Comparison of ENCODE assay signal across 3 cellular contexts in genomic region chr4:98935633-98936032, GRCh38.
A peak's percentile ranks its signal among the peaks of the same experiment; 100 is the strongest.
TF ChIP-seq lines count a peak whose summit lies in the region.

No MANE protein-coding gene starts in this region.

TF ChIP-seq in HEK293, 187 proteins besides CTCF, POLR2A, EP300 and RAD21:
- TF ChIP-seq ZNF335 (tag by site-specific recombination; conservative IDR thresholded peaks at IDR 0.05) (0 out of 2 replicates have a peak, but pooled peaks have one; percentile 2), ZIC2 (tag by site-specific recombination; IDR thresholded peaks at IDR 0.05) (no peak)

TF ChIP-seq in H1, 55 proteins besides CTCF, POLR2A, EP300 and RAD21:
- no peak for TF ChIP-seq GABPA (IDR thresholded peaks at IDR 0.05; ENCODE audit: borderline replicate concordance, insufficient read depth, low read length)
- no peak for TF ChIP-seq GTF2F1 (IDR thresholded peaks at IDR 0.05; ENCODE audit: borderline replicate concordance, low read depth, low read length)
- no peak for TF ChIP-seq TAF1 (IDR thresholded peaks at IDR 0.05; ENCODE audit: low read depth, low read length)
- no peak for TF ChIP-seq RXRA (IDR thresholded peaks at IDR 0.05; ENCODE audit: insufficient read depth, low read depth, low read length)
- no peak for TF ChIP-seq CHD7 (IDR thresholded peaks at IDR 0.05; ENCODE audit: insufficient replicate concordance, low read length)
- no peak for TF ChIP-seq SP1 (IDR thresholded peaks at IDR 0.05; ENCODE audit: low read depth, low read length)
- TF ChIP-seq JUND (IDR thresholded peaks at IDR 0.05; ENCODE audit: low read length): no peak
- TF ChIP-seq SP4 (IDR thresholded peaks at IDR 0.05; ENCODE audit: low read length): no peak
- no peak for TF ChIP-seq TCF12 (IDR thresholded peaks at IDR 0.05; ENCODE audit: low read depth, low read length)
- TF ChIP-seq CHD2 (IDR thresholded peaks at IDR 0.05; ENCODE audit: low read length): no peak
- no peak for TF ChIP-seq ZNF274 (IDR thresholded peaks at IDR 0.05; ENCODE audit: borderline replicate concordance, extremely low read depth, low read length)
- TF ChIP-seq HDAC2 (IDR thresholded peaks at IDR 0.05; ENCODE audit: borderline replicate concordance in 1 of 2, low read depth in 2 of 2, low read length in 2 of 2): no peak
- no peak for TF ChIP-seq POU5F1 (IDR thresholded peaks at IDR 0.05; ENCODE audit: low read depth, low read length)

TF ChIP-seq in GM23338, 12 proteins besides CTCF, POLR2A, EP300 and RAD21:
- TF ChIP-seq CREB1 (CRISPR knock-in tag; IDR thresholded peaks at IDR 0.05; ENCODE audit: low read depth): no peak
- no peak for TF ChIP-seq ZNF114 (CRISPR knock-in tag; IDR thresholded peaks at IDR 0.05)
- TF ChIP-seq REST (IDR thresholded peaks at IDR 0.05; ENCODE audit: unreplicated experiment): no peak
- no peak for TF ChIP-seq ZNF331 (CRISPR knock-in tag; IDR thresholded peaks at IDR 0.05; ENCODE audit: low read depth)
- TF ChIP-seq ETS1 (IDR thresholded peaks at IDR 0.05): no peak
- TF ChIP-seq, protein P1, sequence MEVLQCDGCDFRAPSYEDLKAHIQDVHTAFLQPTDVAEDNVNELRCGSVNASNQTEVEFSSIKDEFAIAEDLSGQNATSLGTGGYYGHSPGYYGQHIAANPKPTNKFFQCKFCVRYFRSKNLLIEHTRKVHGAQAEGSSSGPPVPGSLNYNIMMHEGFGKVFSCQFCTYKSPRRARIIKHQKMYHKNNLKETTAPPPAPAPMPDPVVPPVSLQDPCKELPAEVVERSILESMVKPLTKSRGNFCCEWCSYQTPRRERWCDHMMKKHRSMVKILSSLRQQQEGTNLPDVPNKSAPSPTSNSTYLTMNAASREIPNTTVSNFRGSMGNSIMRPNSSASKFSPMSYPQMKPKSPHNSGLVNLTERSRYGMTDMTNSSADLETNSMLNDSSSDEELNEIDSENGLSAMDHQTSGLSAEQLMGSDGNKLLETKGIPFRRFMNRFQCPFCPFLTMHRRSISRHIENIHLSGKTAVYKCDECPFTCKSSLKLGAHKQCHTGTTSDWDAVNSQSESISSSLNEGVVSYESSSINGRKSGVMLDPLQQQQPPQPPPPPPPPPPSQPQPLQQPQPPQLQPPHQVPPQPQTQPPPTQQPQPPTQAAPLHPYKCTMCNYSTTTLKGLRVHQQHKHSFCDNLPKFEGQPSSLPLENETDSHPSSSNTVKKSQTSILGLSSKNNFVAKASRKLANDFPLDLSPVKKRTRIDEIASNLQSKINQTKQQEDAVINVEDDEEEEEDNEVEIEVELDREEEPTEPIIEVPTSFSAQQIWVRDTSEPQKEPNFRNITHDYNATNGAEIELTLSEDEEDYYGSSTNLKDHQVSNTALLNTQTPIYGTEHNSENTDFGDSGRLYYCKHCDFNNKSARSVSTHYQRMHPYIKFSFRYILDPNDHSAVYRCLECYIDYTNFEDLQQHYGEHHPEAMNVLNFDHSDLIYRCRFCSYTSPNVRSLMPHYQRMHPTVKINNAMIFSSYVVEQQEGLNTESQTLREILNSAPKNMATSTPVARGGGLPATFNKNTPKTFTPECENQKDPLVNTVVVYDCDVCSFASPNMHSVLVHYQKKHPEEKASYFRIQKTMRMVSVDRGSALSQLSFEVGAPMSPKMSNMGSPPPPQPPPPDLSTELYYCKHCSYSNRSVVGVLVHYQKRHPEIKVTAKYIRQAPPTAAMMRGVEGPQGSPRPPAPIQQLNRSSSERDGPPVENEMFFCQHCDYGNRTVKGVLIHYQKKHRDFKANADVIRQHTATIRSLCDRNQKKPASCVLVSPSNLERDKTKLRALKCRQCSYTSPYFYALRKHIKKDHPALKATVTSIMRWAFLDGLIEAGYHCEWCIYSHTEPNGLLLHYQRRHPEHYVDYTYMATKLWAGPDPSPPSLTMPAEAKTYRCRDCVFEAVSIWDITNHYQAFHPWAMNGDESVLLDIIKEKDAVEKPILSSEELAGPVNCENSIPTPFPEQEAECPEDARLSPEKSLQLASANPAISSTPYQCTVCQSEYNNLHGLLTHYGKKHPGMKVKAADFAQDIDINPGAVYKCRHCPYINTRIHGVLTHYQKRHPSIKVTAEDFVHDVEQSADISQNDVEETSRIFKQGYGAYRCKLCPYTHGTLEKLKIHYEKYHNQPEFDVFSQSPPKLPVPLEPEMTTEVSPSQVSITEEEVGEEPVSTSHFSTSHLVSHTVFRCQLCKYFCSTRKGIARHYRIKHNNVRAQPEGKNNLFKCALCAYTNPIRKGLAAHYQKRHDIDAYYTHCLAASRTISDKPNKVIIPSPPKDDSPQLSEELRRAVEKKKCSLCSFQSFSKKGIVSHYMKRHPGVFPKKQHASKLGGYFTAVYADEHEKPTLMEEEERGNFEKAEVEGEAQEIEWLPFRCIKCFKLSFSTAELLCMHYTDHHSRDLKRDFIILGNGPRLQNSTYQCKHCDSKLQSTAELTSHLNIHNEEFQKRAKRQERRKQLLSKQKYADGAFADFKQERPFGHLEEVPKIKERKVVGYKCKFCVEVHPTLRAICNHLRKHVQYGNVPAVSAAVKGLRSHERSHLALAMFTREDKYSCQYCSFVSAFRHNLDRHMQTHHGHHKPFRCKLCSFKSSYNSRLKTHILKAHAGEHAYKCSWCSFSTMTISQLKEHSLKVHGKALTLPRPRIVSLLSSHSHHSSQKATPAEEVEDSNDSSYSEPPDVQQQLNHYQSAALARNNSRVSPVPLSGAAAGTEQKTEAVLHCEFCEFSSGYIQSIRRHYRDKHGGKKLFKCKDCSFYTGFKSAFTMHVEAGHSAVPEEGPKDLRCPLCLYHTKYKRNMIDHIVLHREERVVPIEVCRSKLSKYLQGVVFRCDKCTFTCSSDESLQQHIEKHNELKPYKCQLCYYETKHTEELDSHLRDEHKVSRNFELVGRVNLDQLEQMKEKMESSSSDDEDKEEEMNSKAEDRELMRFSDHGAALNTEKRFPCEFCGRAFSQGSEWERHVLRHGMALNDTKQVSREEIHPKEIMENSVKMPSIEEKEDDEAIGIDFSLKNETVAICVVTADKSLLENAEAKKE (CRISPR knock-in tag; IDR thresholded peaks at IDR 0.05): no peak
- TF ChIP-seq POLR2AphosphoS5 (IDR thresholded peaks at IDR 0.05; ENCODE audit: low read depth): no peak
- TF ChIP-seq STAT1 (IDR thresholded peaks at IDR 0.05; ENCODE audit: unreplicated experiment): no peak
- no peak for TF ChIP-seq EZH2phosphoT487 (IDR thresholded peaks at IDR 0.05; ENCODE audit: unreplicated experiment)
- no peak for TF ChIP-seq EZH2 (IDR thresholded peaks at IDR 0.05; ENCODE audit: low read depth, unreplicated experiment)
- TF ChIP-seq JUNB (IDR thresholded peaks at IDR 0.05; ENCODE audit: unreplicated experiment): no peak
- no peak for TF ChIP-seq NANOG (IDR thresholded peaks at IDR 0.05; ENCODE audit: borderline replicate concordance)
